24 cellular contexts compared by ENCODE assay signal in genomic region chr1:54871275-54872040, GRCh38.
"Had no signal": no experiment of that assay in that cellular context is flagged by ENCODE, and none has a peak within 500 bp of the region (broad histone marks: within the 10 kb centered on the region; RNA-seq: fewer than 3 reads in every experiment).

No MANE protein-coding gene starts in this region.

- H3K27ac Mint-ChIP-seq: activated naive CD4-positive, alpha-beta T cell treated with anti-CD3 and anti-CD28 coated beads, Interleukin-2, amount 10 ng/mL, durations not matched to agents 7 days and 5 days; activated naive CD8-positive, alpha-beta T cell treated with anti-CD3 and anti-CD28 coated beads, Interleukin-2, amount 50 U/mL, for 24 hours; memory B cell; naive B cell; stimulated activated naive B cell treated with anti-CD40 and anti-IgM and Interleukin-4, amounts not matched to agents 10 μg/mL and 1 μg/mL and 100 μg/mL, for 72 hours had no signal

- ATAC-seq: activated naive CD8-positive, alpha-beta T cell treated with anti-CD3 and anti-CD28 coated beads, Interleukin-2, amount 50 U/mL, for 24 hours; mucosa of descending colon; stimulated activated naive B cell treated with anti-CD40 and anti-IgM and Interleukin-4, amounts not matched to agents 10 μg/mL and 1 μg/mL and 100 μg/mL, for 72 hours had no signal

- H3K36me3 ChIP-seq: breast epithelium, ovary had no signal

- H3K4me1 ChIP-seq: ascending aorta, breast epithelium, left ventricle myocardium inferior, sigmoid colon, suprapubic skin had no signal

- DNase-seq: activated CD4-positive, alpha-beta T cell treated with anti-CD3 and anti-CD28 coated beads for 1 hour; activated CD8-positive, alpha-beta memory T cell treated with anti-CD3 and anti-CD28 coated beads, Interleukin-2, amount 50 U/mL, for 48 hours; activated effector memory CD4-positive, alpha-beta T cell treated with Interleukin-2 at 50 U/mL for 16 hours; activated naive CD4-positive, alpha-beta T cell treated with anti-CD3 and anti-CD28 coated beads, Interleukin-2, amount 10 ng/mL, durations not matched to agents 7 days and 5 days; activated naive CD8-positive, alpha-beta T cell treated with anti-CD3 and anti-CD28 coated beads, Interleukin-2, amount 50 U/mL, for 24 hours; activated T-cell treated with anti-CD3 and anti-CD28 coated beads, Interleukin-2, amount 50 U/mL, for 48 hours; cortex of kidney; effector CD8-positive, alpha-beta T cell; esophagus squamous epithelium; left ventricle myocardium inferior; mucosa of descending colon; naive B cell; sigmoid colon; stimulated activated naive B cell treated with anti-CD40 and anti-IgM and Interleukin-4, amounts not matched to agents 10 μg/mL and 1 μg/mL and 100 μg/mL, for 72 hours; T-helper 2 cell; trophoblast cell; WERI-Rb-1 had no signal

- H3K27me3 Mint-ChIP-seq: activated naive CD4-positive, alpha-beta T cell treated with anti-CD3 and anti-CD28 coated beads, Interleukin-2, amount 10 ng/mL, durations not matched to agents 7 days and 5 days; activated naive CD8-positive, alpha-beta T cell treated with anti-CD3 and anti-CD28 coated beads, Interleukin-2, amount 50 U/mL, for 24 hours; memory B cell; naive B cell; stimulated activated naive B cell treated with anti-CD40 and anti-IgM and Interleukin-4, amounts not matched to agents 10 μg/mL and 1 μg/mL and 100 μg/mL, for 72 hours had no signal

- H3K9me3 Mint-ChIP-seq: activated naive CD4-positive, alpha-beta T cell treated with anti-CD3 and anti-CD28 coated beads, Interleukin-2, amount 10 ng/mL, durations not matched to agents 7 days and 5 days; activated naive CD8-positive, alpha-beta T cell treated with anti-CD3 and anti-CD28 coated beads, Interleukin-2, amount 50 U/mL, for 24 hours; memory B cell; naive B cell; stimulated activated naive B cell treated with anti-CD40 and anti-IgM and Interleukin-4, amounts not matched to agents 10 μg/mL and 1 μg/mL and 100 μg/mL, for 72 hours had no signal

- H3K27ac ChIP-seq: ascending aorta, breast epithelium, esophagus squamous epithelium, hepatocyte, left ventricle myocardium inferior, ovary, sigmoid colon, SJSA1, suprapubic skin, WERI-Rb-1 had no signal

- H3K4me3 ChIP-seq: ascending aorta, breast epithelium, esophagus squamous epithelium, hepatocyte, left ventricle myocardium inferior, mucosa of descending colon, ovary, sigmoid colon, SJSA1, suprapubic skin had no signal

- H3K4me2 ChIP-seq: hepatocyte had no signal

- H2AFZ ChIP-seq: hepatocyte had no signal

- H3K4me1 Mint-ChIP-seq: activated naive CD4-positive, alpha-beta T cell treated with anti-CD3 and anti-CD28 coated beads, Interleukin-2, amount 10 ng/mL, durations not matched to agents 7 days and 5 days; activated naive CD8-positive, alpha-beta T cell treated with anti-CD3 and anti-CD28 coated beads, Interleukin-2, amount 50 U/mL, for 24 hours had no signal

- H3K9me3 ChIP-seq: ascending aorta, breast epithelium, esophagus squamous epithelium, left ventricle myocardium inferior, mucosa of descending colon, ovary, sigmoid colon, SJSA1, suprapubic skin had no signal

- H3K4me3 Mint-ChIP-seq: activated naive CD4-positive, alpha-beta T cell treated with anti-CD3 and anti-CD28 coated beads, Interleukin-2, amount 10 ng/mL, durations not matched to agents 7 days and 5 days; activated naive CD8-positive, alpha-beta T cell treated with anti-CD3 and anti-CD28 coated beads, Interleukin-2, amount 50 U/mL, for 24 hours; memory B cell; naive B cell; stimulated activated naive B cell treated with anti-CD40 and anti-IgM and Interleukin-4, amounts not matched to agents 10 μg/mL and 1 μg/mL and 100 μg/mL, for 72 hours had no signal

- H3K27me3 ChIP-seq: ascending aorta, breast epithelium, esophagus squamous epithelium, hepatocyte, ovary, sigmoid colon, SJSA1, suprapubic skin had no signal
